ENCODE assay signal across 12 cellular contexts in genomic region chr5:136123236-136123768, GRCh38. TPM values are rescaled to one million over a fixed set of nuclear protein-coding genes. Genes with fewer than 3 reads are reported as not detected.
A peak's percentile ranks its signal among the peaks of the same experiment; 100 is the strongest.
DNase-seq lines count a peak whose midpoint lies in the region; ATAC-seq lines count a peak whose summit lies in the region.
"Had no signal": no experiment of that assay in that cellular context is flagged by ENCODE, and none has a peak within 500 bp of the region (broad histone marks: within the 10 kb centered on the region; RNA-seq: fewer than 3 reads in every experiment).

No MANE protein-coding gene starts in this region.

- ATAC-seq in left lobe of liver = peak; percentile 76
- ATAC-seq in GM18867 (IDR thresholded peaks at IDR 0.05; ENCODE audit: unreplicated experiment) = no peak

- DNase-seq in DMS53 (lab: John Stamatoyannopoulos, UW) = peak; percentile 98
- peak; percentile 12 for DNase-seq in NCI-H146 (lab: John Stamatoyannopoulos, UW)
- DNase-seq in SW480 (ENCODE audit: low spot score) = peak; percentile 88
- no peak for DNase-seq in left lobe of liver (ENCODE audit: low spot score)
- no peak for DNase-seq in NK-92 treated with Interleukin-12 subunit alpha and Interleukin-12 subunit beta, amount 100 ng/mL, for 24 hours (lab: John Stamatoyannopoulos, UW)
- no peak for DNase-seq in retina
- no peak for DNase-seq in occipital lobe (lab: John Stamatoyannopoulos, UW)
- DNase-seq: activated CD4-positive, alpha-beta T cell treated with anti-CD3 and anti-CD28 coated beads, Interleukin-2, amount 10 ng/mL, durations not matched to agents 7 days and 5 days; dermis blood vessel endothelial cell; hippocampal formation; NCI-H1092 treated with DMSO at 0.1 percent for 48 hours had no signal

RNA-seq across cellular contexts. Expression of gene SMAD5, which starts 9.3 kb away (rescaled TPM):
- total RNA-seq in left lobe of liver (22.8 TPM), occipital lobe (40.4 TPM)

Comparison
In these comparisons a context has a peak if more than half of its experiments do, and no peak if none do; other contexts are left out.
1. DNase-seq: peak in DMS53 (single experiment), NCI-H146 (single experiment) and SW480 (single experiment); none in left lobe of liver (single experiment), NK-92 treated with Interleukin-12 subunit alpha and Interleukin-12 subunit beta, amount 100 ng/mL, for 24 hours (single experiment), retina (single experiment) and occipital lobe (single experiment).